Comparison of ENCODE assay signal across 11 cellular contexts in genomic region chr14:94077823-94078222, GRCh38. TPM values are rescaled to one million over a fixed set of nuclear protein-coding genes. Genes with fewer than 3 reads are reported as not detected.
DNase-seq lines count a peak whose midpoint lies in the region; ATAC-seq and TF ChIP-seq lines count a peak whose summit lies in the region.
"Had no signal": no experiment of that assay in that cellular context is flagged by ENCODE, and none has a peak within 500 bp of the region (broad histone marks: within the 10 kb centered on the region; RNA-seq: fewer than 3 reads in every experiment).

No MANE protein-coding gene starts in this region.

- peak overlapping the region; percentile 100 for H3K4me3 Mint-ChIP-seq in stimulated activated naive CD8-positive, alpha-beta T cell treated with anti-CD3 and anti-CD28 coated beads, Interleukin-15, Interleukin-2, amounts not matched to agents 100 ng/mL and 50 ng/mL, for 24 hours
- H3K4me3 Mint-ChIP-seq in MCF 10A (ENCODE audit: unreplicated experiment): peak overlapping the region; percentile 95
- H3K4me3 Mint-ChIP-seq in naive thymus-derived CD8-positive, alpha-beta T cell: peak overlapping the region; percentile 89 to 100 (median 99)
- no peak overlapping the region for H3K4me3 Mint-ChIP-seq in CD14-positive monocyte

- peaks cover 73% of the 10 kb centered on the region for H3K36me3 Mint-ChIP-seq in stimulated activated naive CD8-positive, alpha-beta T cell treated with anti-CD3 and anti-CD28 coated beads, Interleukin-15, Interleukin-2, amounts not matched to agents 100 ng/mL and 50 ng/mL, for 24 hours (ENCODE audit: low read depth)
- H3K36me3 Mint-ChIP-seq in MCF 10A (ENCODE audit: insufficient read depth, unreplicated experiment) (peaks cover 29% of the 10 kb centered on the region), CD14-positive monocyte (peaks cover 30 to 43% of the 10 kb centered on the region in 2 donors)
- H3K36me3 Mint-ChIP-seq in naive thymus-derived CD8-positive, alpha-beta T cell: peaks cover 35 to 51% (median 49%) of the 10 kb centered on the region in 3 donors

- H3K27ac Mint-ChIP-seq in stimulated activated naive CD8-positive, alpha-beta T cell treated with anti-CD3 and anti-CD28 coated beads, Interleukin-15, Interleukin-2, amounts not matched to agents 100 ng/mL and 50 ng/mL, for 24 hours: peak overlapping the region; percentile 10
- H3K27ac Mint-ChIP-seq in MCF 10A (ENCODE audit: low read depth, unreplicated experiment) (no peak overlapping the region), CD14-positive monocyte (no peak overlapping the region)
- H3K27ac Mint-ChIP-seq in naive thymus-derived CD8-positive, alpha-beta T cell: peak overlapping the region in 6 of 10 donors; percentile 17 to 74 (median 42)

- CTCF ChIA-PET in MCF 10A (lab: Yijun Ruan, JAX): interaction anchor here (1.0 to 1.6 kb wide), 2 partner anchors 58 to 102 kb away, joined by 3 to 4 read pairs; no protein-coding TSS in a partner anchor

- BruUV-seq in MCF 10A (replicated peaks; lab: Mats Ljungman, UMichigan): no TSS peak

- no peak for TF ChIP-seq CTCF in MCF 10A (IDR thresholded peaks at IDR 0.05; ENCODE audit: unreplicated experiment)
- no peak for TF ChIP-seq CTCF in CD14-positive monocyte (IDR thresholded peaks at IDR 0.05)

- no peak for ATAC-seq in stimulated activated naive CD8-positive, alpha-beta T cell treated with anti-CD3 and anti-CD28 coated beads, Interleukin-15, Interleukin-2, amounts not matched to agents 100 U/mL and 50 U/mL, for 24 hours
- ATAC-seq in naive thymus-derived CD8-positive, alpha-beta T cell: no peak
- ATAC-seq in HG03135 (IDR thresholded peaks at IDR 0.05; ENCODE audit: unreplicated experiment) (no peak), HG03520 (IDR thresholded peaks at IDR 0.05; ENCODE audit: unreplicated experiment) (no peak)
- ATAC-seq: pancreas had no signal

- intact Hi-C loops in MCF 10A (cut with micrococcal nuclease) (no loop called here), CD14-positive monocyte (cut with micrococcal nuclease) (loop anchor here in 1 of 2 donors (5.0 kb wide), 1 partner anchor 99 kb away; no protein-coding TSS in a partner anchor)

- no peaks in the 10 kb centered on the region for H3K27me3 Mint-ChIP-seq in stimulated activated naive CD8-positive, alpha-beta T cell treated with anti-CD3 and anti-CD28 coated beads, Interleukin-15, Interleukin-2, amounts not matched to agents 100 ng/mL and 50 ng/mL, for 24 hours
- H3K27me3 Mint-ChIP-seq in MCF 10A (ENCODE audit: insufficient read depth, unreplicated experiment): no peaks in the 10 kb centered on the region
- no peaks in the 10 kb centered on the region for H3K27me3 Mint-ChIP-seq in naive thymus-derived CD8-positive, alpha-beta T cell
- peaks cover 0 to 2% (median 0%) of the 10 kb centered on the region in 3 donors for H3K27me3 Mint-ChIP-seq in CD14-positive monocyte (ENCODE audit: low read depth in 3 of 3)

- DNase-seq in stimulated activated naive CD8-positive, alpha-beta T cell treated with anti-CD3 and anti-CD28 coated beads, Interleukin-15, Interleukin-2, amounts not matched to agents 100 U/mL and 50 U/mL, for 24 hours: no peak
- DNase-seq in MCF 10A (ENCODE audit: unreplicated experiment) (no peak), CD14-positive monocyte (ENCODE audit: low spot score) (no peak), NCI-H1417 treated with DMSO at 0.1 percent for 48 hours (lab: John Stamatoyannopoulos, UW) (no peak)
- no peak for DNase-seq in naive thymus-derived CD8-positive, alpha-beta T cell
- DNase-seq: Caco-2, cortex of kidney, pancreas had no signal

- POLR2A ChIA-PET in MCF 10A (lab: Yijun Ruan, JAX): interaction anchor here (3.8 to 4.8 kb wide), 2 partner anchors 10 to 15 kb away, joined by 29 to 36 read pairs; no protein-coding TSS in a partner anchor
- POLR2A ChIA-PET in naive thymus-derived CD8-positive, alpha-beta T cell (lab: Charles Lee): no interaction called here

- H3K4me1 Mint-ChIP-seq in stimulated activated naive CD8-positive, alpha-beta T cell treated with anti-CD3 and anti-CD28 coated beads, Interleukin-15, Interleukin-2, amounts not matched to agents 100 ng/mL and 50 ng/mL, for 24 hours (ENCODE audit: low read depth): peaks cover 69% of the 10 kb centered on the region
- H3K4me1 Mint-ChIP-seq in MCF 10A (ENCODE audit: insufficient read depth, unreplicated experiment) (peaks cover 34% of the 10 kb centered on the region), CD14-positive monocyte (peaks cover 45% of the 10 kb centered on the region)
- H3K4me1 Mint-ChIP-seq in naive thymus-derived CD8-positive, alpha-beta T cell: peaks cover 31 to 78% (median 61%) of the 10 kb centered on the region in 4 donors

- H3K9me3 Mint-ChIP-seq in stimulated activated naive CD8-positive, alpha-beta T cell treated with anti-CD3 and anti-CD28 coated beads, Interleukin-15, Interleukin-2, amounts not matched to agents 100 ng/mL and 50 ng/mL, for 24 hours: peaks cover 14% of the 10 kb centered on the region
- peaks cover 5% of the 10 kb centered on the region for H3K9me3 Mint-ChIP-seq in MCF 10A (ENCODE audit: unreplicated experiment)
- peaks cover 0 to 19% (median 16%) of the 10 kb centered on the region in 9 donors for H3K9me3 Mint-ChIP-seq in naive thymus-derived CD8-positive, alpha-beta T cell
- H3K9me3 Mint-ChIP-seq in CD14-positive monocyte: peaks cover 11 to 27% (median 19%) of the 10 kb centered on the region in 7 donors

RNA-seq across cellular contexts. Expression of gene DDX24, which starts 3.2 kb away (rescaled TPM):
- total RNA-seq in MCF 10A (2022): 126 and 135 TPM in 2 replicates
- 100 to 1,000 TPM; 315 to 319 TPM for total RNA-seq in naive thymus-derived CD8-positive, alpha-beta T cell
- polyA plus RNA-seq in naive thymus-derived CD8-positive, alpha-beta T cell: 100 to 1,000 TPM; 185 to 274 (median 244) TPM
- polyA plus RNA-seq in CD14-positive monocyte: 10 to 100 TPM; 51.2 to 53.8 TPM

RNA-seq across cellular contexts. Expression of gene IFI27L1, which starts 3.3 kb away (rescaled TPM):
- total RNA-seq in MCF 10A (2022): 18.4 and 20.2 TPM in 2 replicates
- total RNA-seq in naive thymus-derived CD8-positive, alpha-beta T cell: 1 to 10 TPM; 6.9 to 8.4 TPM
- 1 to 10 TPM; 4.3 to 7.9 (median 6.6) TPM for polyA plus RNA-seq in naive thymus-derived CD8-positive, alpha-beta T cell
- polyA plus RNA-seq in CD14-positive monocyte: 1 to 10 TPM; 2.1 to 2.2 TPM

RNA-seq across cellular contexts. Expression of gene IFI27, which starts 32.7 kb away (rescaled TPM):
- 0.63 and 2.0 TPM in 2 replicates for total RNA-seq in MCF 10A (2022)
- total RNA-seq in naive thymus-derived CD8-positive, alpha-beta T cell: 1 to 10 TPM in 1 of 2 experiments, not detected in 1; 1.8 TPM
- polyA plus RNA-seq in naive thymus-derived CD8-positive, alpha-beta T cell: not detected
- 1 to 10 TPM; 3.3 to 3.9 TPM for polyA plus RNA-seq in CD14-positive monocyte

RNA-seq across cellular contexts. Expression of gene IFI27L2, which starts 51.6 kb away (rescaled TPM):
- total RNA-seq in MCF 10A (2022): 44.3 and 59.3 TPM in 2 replicates
- total RNA-seq in naive thymus-derived CD8-positive, alpha-beta T cell: 10 to 100 TPM; 27.5 to 29.5 TPM
- polyA plus RNA-seq in naive thymus-derived CD8-positive, alpha-beta T cell: 10 to 100 TPM; 59.3 to 86.5 (median 64.2) TPM
- polyA plus RNA-seq in CD14-positive monocyte: 100 to 1,000 TPM in 1 of 2 donors, 10 to 100 TPM in 1; 96.1 to 156 TPM

RNA-seq across cellular contexts. Expression of gene OTUB2, which starts 51.7 kb away (rescaled TPM):
- total RNA-seq in MCF 10A (2022): 1.2 and 1.8 TPM in 2 replicates
- under 1 TPM; 0.16 to 0.22 TPM for total RNA-seq in naive thymus-derived CD8-positive, alpha-beta T cell
- under 1 TPM; 0.10 to 0.23 (median 0.11) TPM for polyA plus RNA-seq in naive thymus-derived CD8-positive, alpha-beta T cell
- under 1 TPM; 0.28 to 0.95 TPM for polyA plus RNA-seq in CD14-positive monocyte

Comparison
In these comparisons a context has a peak if more than half of its experiments do, and no peak if none do; other contexts are left out.
1. H3K27ac Mint-ChIP-seq: peak in stimulated activated naive CD8-positive, alpha-beta T cell treated with anti-CD3 and anti-CD28 coated beads, Interleukin-15, Interleukin-2, amounts not matched to agents 100 ng/mL and 50 ng/mL, for 24 hours (single experiment) and naive thymus-derived CD8-positive, alpha-beta T cell (6 of 10); none in MCF 10A (single experiment) and CD14-positive monocyte (0 of 7).
2. H3K4me3 Mint-ChIP-seq: peak in stimulated activated naive CD8-positive, alpha-beta T cell treated with anti-CD3 and anti-CD28 coated beads, Interleukin-15, Interleukin-2, amounts not matched to agents 100 ng/mL and 50 ng/mL, for 24 hours (single experiment), MCF 10A (single experiment) and naive thymus-derived CD8-positive, alpha-beta T cell (10 of 10); none in CD14-positive monocyte (0 of 2).